ENCODE assay signal across 8 cellular contexts in genomic region chr4:74444891-74445642, GRCh38. TPM values are rescaled to one million over a fixed set of nuclear protein-coding genes. Genes with fewer than 3 reads are reported as not detected.
A peak's percentile ranks its signal among the peaks of the same experiment; 100 is the strongest.
DNase-seq lines count a peak whose midpoint lies in the region; ATAC-seq and TF ChIP-seq lines count a peak whose summit lies in the region.

Gene AREG (plus strand): TSS chr4:74445136. CDS start chr4:74445346, 210 bp downstream.

- H3F3A ChIP-seq in OCI-LY1 (ENCODE audit: insufficient read depth, low read length), result no peaks in the 10 kb centered on the region

- H3K4me3 ChIP-seq in OCI-LY1 (ENCODE audit: low read depth, low read length, poor library complexity, severe bottlenecking) (peak within 1 kb of the TSS; percentile 63), fibroblast of lung (replicated peaks in 1 of 4; ENCODE audit: control extremely low read depth in 1 of 4, insufficient read depth in 1 of 4, low read depth in 3 of 4, low read length in 4 of 4) (peak within 1 kb of the TSS; percentile 80 to 86 (median 86))

- peak within 1 kb of the TSS; percentile 60 for H3K27ac Mint-ChIP-seq in activated T-cell treated with anti-CD3 and anti-CD28 coated beads, Interleukin-2, amount 50 U/mL, for 24 hours
- H3K27ac Mint-ChIP-seq in nephron, result no peak within 1 kb of the TSS

- H2AFZ ChIP-seq in OCI-LY1 (ENCODE audit: low read length) (peak within 1 kb of the TSS; percentile 30; the same call in 1 of the 2 replicates), fibroblast of lung (ENCODE audit: low read length) (peak within 1 kb of the TSS; percentile 96)

- H3K9me3 ChIP-seq in OCI-LY1 (ENCODE audit: low read length) (no peaks in the 10 kb centered on the region), fibroblast of lung (ENCODE audit: control insufficient read depth, insufficient read depth, low read depth, low read length) (no peaks in the 10 kb centered on the region)

- no peaks in the 10 kb centered on the region for H3K27me3 ChIP-seq in OCI-LY1 (ENCODE audit: insufficient read depth, low read length)
- no peaks in the 10 kb centered on the region for H3K27me3 ChIP-seq in fibroblast of lung (ENCODE audit: control insufficient read depth, insufficient read depth, low read length)

- no peaks in the 10 kb centered on the region for H3K36me3 ChIP-seq in OCI-LY1 (ENCODE audit: insufficient read depth, low read length)
- no peaks in the 10 kb centered on the region for H3K36me3 ChIP-seq in fibroblast of lung (ENCODE audit: control insufficient read depth, insufficient read depth, low read length)

- H3K4me2 ChIP-seq in OCI-LY1 (ENCODE audit: low read length), result peak within 1 kb of the TSS; percentile 78
- peak within 1 kb of the TSS; percentile 90 for H3K4me2 ChIP-seq in fibroblast of lung (ENCODE audit: extremely low read depth, insufficient read depth, low read length)

- H3K9ac ChIP-seq in OCI-LY1 (ENCODE audit: low read length) (peak within 1 kb of the TSS; percentile 23; the same call in 1 of the 2 replicates), fibroblast of lung (ENCODE audit: insufficient read depth, low read length) (peak within 1 kb of the TSS; percentile 55)

- peak within 1 kb of the TSS; percentile 79 for H3K4me3 Mint-ChIP-seq in activated T-cell treated with anti-CD3 and anti-CD28 coated beads, Interleukin-2, amount 50 U/mL, for 24 hours
- peak within 1 kb of the TSS; percentile 81 to 87 (median 87) for H3K4me3 Mint-ChIP-seq in nephron

- TF ChIP-seq CTCF in OCI-LY1 (IDR thresholded peaks at IDR 0.05; ENCODE audit: low read length) (peak; percentile 55; the same call in 1 of the 2 replicates), fibroblast of lung (conservative IDR thresholded peaks at IDR 0.05 in 1 of 2, IDR thresholded peaks at IDR 0.05 in 1 of 2; ENCODE audit: low read depth in 1 of 2, low read length in 2 of 2) (peak; percentile 73 to 82), nephron (IDR thresholded peaks at IDR 0.05; ENCODE audit: unreplicated experiment in 3 of 3) (peak; percentile 47 to 58 (median 50))

- no peaks in the 10 kb centered on the region for H3K9me2 ChIP-seq in OCI-LY1 (ENCODE audit: low read depth, low read length)

- H3K4me1 ChIP-seq in OCI-LY1 (ENCODE audit: insufficient read depth, low read length, severe bottlenecking) (peaks cover 7% of the 10 kb centered on the region), fibroblast of lung (ENCODE audit: control insufficient read depth, extremely low read depth, insufficient read depth, low read length) (peaks cover 2% of the 10 kb centered on the region)

- peaks cover 2% of the 10 kb centered on the region for H3K36me3 Mint-ChIP-seq in activated T-cell treated with anti-CD3 and anti-CD28 coated beads, Interleukin-2, amount 50 U/mL, for 24 hours (ENCODE audit: low read depth)
- H3K36me3 Mint-ChIP-seq in nephron (ENCODE audit: low read depth), result no peaks in the 10 kb centered on the region

- no peaks in the 10 kb centered on the region for H3K79me2 ChIP-seq in OCI-LY1 (ENCODE audit: insufficient read depth, low read length)
- no peaks in the 10 kb centered on the region for H3K79me2 ChIP-seq in fibroblast of lung (ENCODE audit: control insufficient read depth, insufficient read depth, low read length)

- H3K27me3 Mint-ChIP-seq in activated T-cell treated with anti-CD3 and anti-CD28 coated beads, Interleukin-2, amount 50 U/mL, for 24 hours, result no peaks in the 10 kb centered on the region
- peaks cover 41% of the 10 kb centered on the region for H3K27me3 Mint-ChIP-seq in nephron (ENCODE audit: low read depth)

- H3K9me3 Mint-ChIP-seq in activated T-cell treated with anti-CD3 and anti-CD28 coated beads, Interleukin-2, amount 50 U/mL, for 24 hours, result no peaks in the 10 kb centered on the region
- H3K9me3 Mint-ChIP-seq in nephron, result no peaks in the 10 kb centered on the region

- H3K27ac ChIP-seq in OCI-LY1 (ENCODE audit: low read depth, low read length, poor library complexity, severe bottlenecking) (no peak within 1 kb of the TSS), fibroblast of lung (ENCODE audit: insufficient read depth, low read length) (peak within 1 kb of the TSS; percentile 57)

- H4K20me1 ChIP-seq in OCI-LY1 (ENCODE audit: insufficient read depth, low read length), result no peaks in the 10 kb centered on the region
- no peaks in the 10 kb centered on the region for H4K20me1 ChIP-seq in fibroblast of lung (ENCODE audit: control insufficient read depth, extremely low read depth, insufficient read depth, low read length)

- H3K4me1 Mint-ChIP-seq in activated T-cell treated with anti-CD3 and anti-CD28 coated beads, Interleukin-2, amount 50 U/mL, for 24 hours (ENCODE audit: low read depth), result peaks cover 16% of the 10 kb centered on the region
- H3K4me1 Mint-ChIP-seq in nephron, result no peaks in the 10 kb centered on the region

- ATAC-seq in GM18909 (IDR thresholded peaks at IDR 0.05; ENCODE audit: poor library complexity, unreplicated experiment) (peak; percentile 91), HG03159 (IDR thresholded peaks at IDR 0.05; ENCODE audit: unreplicated experiment) (peak; percentile 88)
- ATAC-seq in stimulated activated naive CD8-positive, alpha-beta T cell treated with anti-CD3 and anti-CD28 coated beads, Interleukin-15, Interleukin-2, amounts not matched to agents 100 U/mL and 50 U/mL, for 24 hours, result peak; percentile 88

- DNase-seq in AG20443 (ENCODE audit: low spot score) (peak; percentile 61), fibroblast of lung (ENCODE audit: low read depth in 2 of 2) (peak; percentile 48 to 88)
- DNase-seq in activated T-cell treated with anti-CD3 and anti-CD28 coated beads, Interleukin-2, amount 50 U/mL, for 24 hours, result peak; percentile 88
- DNase-seq in stimulated activated naive CD8-positive, alpha-beta T cell treated with anti-CD3 and anti-CD28 coated beads, Interleukin-15, Interleukin-2, amounts not matched to agents 100 U/mL and 50 U/mL, for 24 hours, result peak; percentile 85

RNA-seq across cellular contexts. Expression of gene AREG, which starts in this region (rescaled TPM):
- total RNA-seq in fibroblast of lung, result 1.5 and 2.0 TPM in 2 replicates
- 0.50 and 3.9 TPM in 2 replicates for polyA plus RNA-seq in fibroblast of lung
- 0.28 and 3.5 TPM in 2 replicates for polyA plus RNA-seq in fibroblast of lung (2012)
- 0.37 TPM in 1 of 2 replicates, not detected in the other for polyA minus RNA-seq in fibroblast of lung (ENCODE audit: low replicate concordance)
